In genomic region chr7:37028909-37029440, GRCh38 we compare ENCODE assay signal across 17 cellular contexts.
DNase-seq lines count a peak whose midpoint lies in the region; ATAC-seq and TF ChIP-seq lines count a peak whose summit lies in the region.
"Had no signal": no experiment of that assay in that cellular context is flagged by ENCODE, and none has a peak within 500 bp of the region (broad histone marks: within the 10 kb centered on the region; RNA-seq: fewer than 3 reads in every experiment).

No MANE protein-coding gene starts in this region.

- H2BK15ac ChIP-seq in mesendoderm (replicated peaks; ENCODE audit: low read depth), result no peak overlapping the region

- H3K4me1 ChIP-seq in mesendoderm (ENCODE audit: control insufficient read depth, low read depth, low read length), result peaks cover 11% of the 10 kb centered on the region
- peaks cover 21% of the 10 kb centered on the region for H3K4me1 ChIP-seq in body of pancreas

- no peak overlapping the region for H2BK120ac ChIP-seq in mesendoderm (ENCODE audit: low read depth, low read length)

- H2BK5ac ChIP-seq in mesendoderm (ENCODE audit: low read length), result no peak overlapping the region

- H3K9me3 ChIP-seq in body of pancreas, result no peaks in the 10 kb centered on the region
- H3K9me3 ChIP-seq: adrenal gland, pancreas, upper lobe of right lung had no signal

- TF ChIP-seq CTCF in body of pancreas (IDR thresholded peaks at IDR 0.05), result no peak

- no peak overlapping the region for H3K9ac ChIP-seq in mesendoderm (ENCODE audit: low read length)

- H3K4me3 Mint-ChIP-seq in activated naive CD4-positive, alpha-beta T cell treated with anti-CD3 and anti-CD28 coated beads for 36 hours, result no peak overlapping the region
- H3K4me3 Mint-ChIP-seq in activated naive CD4-positive, alpha-beta T cell treated with anti-CD3 and anti-CD28 coated beads, Interleukin-2, amount 10 ng/mL, durations not matched to agents 7 days and 5 days, result no peak overlapping the region
- no peak overlapping the region for H3K4me3 Mint-ChIP-seq in activated T-cell treated with anti-CD3 and anti-CD28 coated beads, Interleukin-2, amount 50 U/mL, for 4 hours

- no peak overlapping the region for H3K4ac ChIP-seq in mesendoderm (ENCODE audit: low read depth, low read length)

- no peak overlapping the region for H4K8ac ChIP-seq in mesendoderm (ENCODE audit: low read depth, low read length)

- H3K27me3 ChIP-seq in mesendoderm (ENCODE audit: insufficient read depth, low read length, poor library complexity), result no peaks in the 10 kb centered on the region
- H3K27me3 ChIP-seq in body of pancreas, result no peaks in the 10 kb centered on the region
- H3K27me3 ChIP-seq: adrenal gland, pancreas, upper lobe of right lung had no signal

- intact Hi-C loops in activated naive CD4-positive, alpha-beta T cell treated with anti-CD3 and anti-CD28 coated beads for 36 hours (cut with micrococcal nuclease), result loop anchor here (2.0 kb wide), 1 partner anchor 638 kb away; no protein-coding TSS in a partner anchor
- intact Hi-C loops in body of pancreas (cut with DNase I), result no loop called here

- no peak overlapping the region for H3K18ac ChIP-seq in mesendoderm (ENCODE audit: low read length)

- no peak overlapping the region for H3K4me2 ChIP-seq in mesendoderm (ENCODE audit: low read length)
- H3K4me2 ChIP-seq: smooth muscle cell had no signal

- peaks cover 61% of the 10 kb centered on the region for H3K4me1 Mint-ChIP-seq in activated naive CD4-positive, alpha-beta T cell treated with anti-CD3 and anti-CD28 coated beads for 36 hours (ENCODE audit: low read depth)
- peaks cover 28% of the 10 kb centered on the region for H3K4me1 Mint-ChIP-seq in activated naive CD4-positive, alpha-beta T cell treated with anti-CD3 and anti-CD28 coated beads, Interleukin-2, amount 10 ng/mL, durations not matched to agents 7 days and 5 days
- H3K4me1 Mint-ChIP-seq in activated T-cell treated with anti-CD3 and anti-CD28 coated beads, Interleukin-2, amount 50 U/mL, for 4 hours (ENCODE audit: low read depth), result peaks cover 63% of the 10 kb centered on the region

- no CpG with 5 or more reads among the region's 5 CpGs for WGBS in mesendoderm (ENCODE audit: extremely low coverage, insufficient coverage, low lambda C conversion rate)
- 88% methylated on average over 5 of the region's 5 CpGs for WGBS in body of pancreas, 2 donors

- CTCF ChIA-PET in activated naive CD4-positive, alpha-beta T cell treated with anti-CD3 and anti-CD28 coated beads for 36 hours (lab: Charles Lee), result interaction anchor here (1.1 to 1.4 kb wide), 2 partner anchors 9 to 153 kb away, joined by 3 to 7 read pairs; no protein-coding TSS in a partner anchor
- CTCF ChIA-PET in activated naive CD4-positive, alpha-beta T cell treated with anti-CD3 and anti-CD28 coated beads, Interleukin-2, amount 10 ng/mL, durations not matched to agents 7 days and 5 days (lab: Charles Lee), result no interaction called here

- H3K36me3 ChIP-seq in mesendoderm (ENCODE audit: control insufficient read depth, insufficient read depth, low read length) (no peaks in the 10 kb centered on the region), body of pancreas (replicated peaks in 1 of 2; ENCODE audit: insufficient read depth in 1 of 2, low read depth in 2 of 2) (no peaks in the 10 kb centered on the region)
- H3K36me3 ChIP-seq: adrenal gland, pancreas, upper lobe of right lung had no signal

- no peak overlapping the region for H3K56ac ChIP-seq in mesendoderm (ENCODE audit: low read length)

- no peaks in the 10 kb centered on the region for H3K9me3 Mint-ChIP-seq in activated naive CD4-positive, alpha-beta T cell treated with anti-CD3 and anti-CD28 coated beads for 36 hours
- H3K9me3 Mint-ChIP-seq in activated naive CD4-positive, alpha-beta T cell treated with anti-CD3 and anti-CD28 coated beads, Interleukin-2, amount 10 ng/mL, durations not matched to agents 7 days and 5 days, result no peaks in the 10 kb centered on the region
- H3K9me3 Mint-ChIP-seq in activated T-cell treated with anti-CD3 and anti-CD28 coated beads, Interleukin-2, amount 50 U/mL, for 4 hours, result no peaks in the 10 kb centered on the region

- H3K79me1 ChIP-seq in mesendoderm (ENCODE audit: low read length), result no peaks in the 10 kb centered on the region

- DNase-seq in activated naive CD4-positive, alpha-beta T cell treated with anti-CD3 and anti-CD28 coated beads for 36 hours, result peak; percentile 64
- no peak for DNase-seq in activated naive CD4-positive, alpha-beta T cell treated with anti-CD3 and anti-CD28 coated beads, Interleukin-2, amount 10 ng/mL, durations not matched to agents 7 days and 5 days
- no peak for DNase-seq in activated T-cell treated with anti-CD3 and anti-CD28 coated beads, Interleukin-2, amount 50 U/mL, for 4 hours
- DNase-seq in stimulated activated CD4-positive, alpha-beta T cell treated with anti-CD3 and anti-CD28 coated beads, Interleukin-12 subunit alpha, Interleukin-12 subunit beta, amount 100 ng/mL, for 48 hours (ENCODE audit: low read depth in 2 of 3, low spot score in 1 of 3), result peak; percentile 18 to 37 (median 28)
- DNase-seq in mesendoderm (no peak), body of pancreas (no peak)
- DNase-seq: adrenal gland; central memory CD4-positive, alpha-beta T cell; effector memory CD4-positive, alpha-beta T cell; NCI-H1694 treated with DMSO at 0.1 percent for 48 hours; NCI-H524 treated with DMSO at 0.1 percent for 48 hours; pancreas; upper lobe of right lung had no signal

- no peak for TF ChIP-seq POLR2A in body of pancreas (IDR thresholded peaks at IDR 0.05)

- H3K4me3 ChIP-seq in mesendoderm (ENCODE audit: low read length), result no peak overlapping the region
- H3K4me3 ChIP-seq in body of pancreas, result no peak overlapping the region
- H3K4me3 ChIP-seq: adrenal gland, pancreas, smooth muscle cell, upper lobe of right lung had no signal

- no peaks in the 10 kb centered on the region for H3K27me3 Mint-ChIP-seq in activated naive CD4-positive, alpha-beta T cell treated with anti-CD3 and anti-CD28 coated beads for 36 hours (ENCODE audit: low read depth)
- no peaks in the 10 kb centered on the region for H3K27me3 Mint-ChIP-seq in activated naive CD4-positive, alpha-beta T cell treated with anti-CD3 and anti-CD28 coated beads, Interleukin-2, amount 10 ng/mL, durations not matched to agents 7 days and 5 days
- H3K27me3 Mint-ChIP-seq in activated T-cell treated with anti-CD3 and anti-CD28 coated beads, Interleukin-2, amount 50 U/mL, for 4 hours (ENCODE audit: low read depth), result no peaks in the 10 kb centered on the region

- no peak overlapping the region for H3K23ac ChIP-seq in mesendoderm (ENCODE audit: low read length)

- H3K36me3 Mint-ChIP-seq in activated naive CD4-positive, alpha-beta T cell treated with anti-CD3 and anti-CD28 coated beads for 36 hours (ENCODE audit: low read depth), result peaks cover 38% of the 10 kb centered on the region
- peaks cover 31% of the 10 kb centered on the region for H3K36me3 Mint-ChIP-seq in activated naive CD4-positive, alpha-beta T cell treated with anti-CD3 and anti-CD28 coated beads, Interleukin-2, amount 10 ng/mL, durations not matched to agents 7 days and 5 days
- H3K36me3 Mint-ChIP-seq in activated T-cell treated with anti-CD3 and anti-CD28 coated beads, Interleukin-2, amount 50 U/mL, for 4 hours (ENCODE audit: insufficient read depth), result peaks cover 63% of the 10 kb centered on the region

- no peaks in the 10 kb centered on the region for H3K79me2 ChIP-seq in mesendoderm (ENCODE audit: control insufficient read depth, insufficient read depth, low read length)

- peak; percentile 74 to 77 for ATAC-seq in activated T-cell treated with anti-CD3 and anti-CD28 coated beads, Interleukin-2, amount 50 U/mL, for 4 hours
- ATAC-seq in body of pancreas (no peak), GM19463 (IDR thresholded peaks at IDR 0.05; ENCODE audit: unreplicated experiment) (no peak), GM18858 (IDR thresholded peaks at IDR 0.05; ENCODE audit: unreplicated experiment) (no peak)
- ATAC-seq: left lobe of liver, pancreas, upper lobe of right lung had no signal

- no peak overlapping the region for H2AK5ac ChIP-seq in mesendoderm (ENCODE audit: low read length)

- no peak overlapping the region for H4K5ac ChIP-seq in mesendoderm (ENCODE audit: low read length)

- H3K27ac ChIP-seq in mesendoderm (ENCODE audit: low read depth, low read length), result no peak overlapping the region
- no peak overlapping the region for H3K27ac ChIP-seq in body of pancreas
- H3K27ac ChIP-seq: adrenal gland, pancreas, upper lobe of right lung had no signal

- H3K27ac Mint-ChIP-seq in activated naive CD4-positive, alpha-beta T cell treated with anti-CD3 and anti-CD28 coated beads for 36 hours, result peak overlapping the region; percentile 39
- H3K27ac Mint-ChIP-seq in activated naive CD4-positive, alpha-beta T cell treated with anti-CD3 and anti-CD28 coated beads, Interleukin-2, amount 10 ng/mL, durations not matched to agents 7 days and 5 days, result no peak overlapping the region

Comparison
In these comparisons a context has a peak if more than half of its experiments do, and no peak if none do; other contexts are left out.
1. DNase-seq: peak in activated naive CD4-positive, alpha-beta T cell treated with anti-CD3 and anti-CD28 coated beads for 36 hours (single experiment) and stimulated activated CD4-positive, alpha-beta T cell treated with anti-CD3 and anti-CD28 coated beads, Interleukin-12 subunit alpha, Interleukin-12 subunit beta, amount 100 ng/mL, for 48 hours (3 of 3); none in activated naive CD4-positive, alpha-beta T cell treated with anti-CD3 and anti-CD28 coated beads, Interleukin-2, amount 10 ng/mL, durations not matched to agents 7 days and 5 days (single experiment), activated T-cell treated with anti-CD3 and anti-CD28 coated beads, Interleukin-2, amount 50 U/mL, for 4 hours (single experiment), mesendoderm (single experiment) and body of pancreas (0 of 4).
2. ATAC-seq: peak in activated T-cell treated with anti-CD3 and anti-CD28 coated beads, Interleukin-2, amount 50 U/mL, for 4 hours (2 of 2); none in body of pancreas (single experiment), GM19463 (single experiment) and GM18858 (single experiment).